In genomic region chr1:169595764-169596711, GRCh38 we compare ENCODE assay signal across 1 cellular context.
TF ChIP-seq lines count a peak whose summit lies in the region.

No MANE protein-coding gene starts in this region.

TF ChIP-seq in HepG2, 621 proteins besides CTCF, POLR2A, EP300 and RAD21 (continued from another document and continues in another):
- TF ChIP-seq REST (IDR thresholded peaks at IDR 0.05; ENCODE audit: borderline replicate concordance in 1 of 2, low read depth in 1 of 2, low read length in 2 of 2), result peak; percentile 91 to 98
- TF ChIP-seq CERS6 (CRISPR knock-in tag; IDR thresholded peaks at IDR 0.05), result no peak
- no peak for TF ChIP-seq MAF1 (CRISPR knock-in tag; IDR thresholded peaks at IDR 0.05; ENCODE audit: borderline replicate concordance)
- TF ChIP-seq HOXA9 (CRISPR knock-in tag; IDR thresholded peaks at IDR 0.05; ENCODE audit: borderline replicate concordance), result peak; percentile 45; the same call in 1 of the 2 replicates
- no peak for TF ChIP-seq CSRNP2 (CRISPR knock-in tag; conservative IDR thresholded peaks at IDR 0.05; ENCODE audit: low read depth)
- TF ChIP-seq MIER2 (CRISPR knock-in tag; IDR thresholded peaks at IDR 0.05), result peak; percentile 98
- TF ChIP-seq ZFP1 (CRISPR knock-in tag; IDR thresholded peaks at IDR 0.05), result no peak
- TF ChIP-seq ZNF350 (CRISPR knock-in tag; IDR thresholded peaks at IDR 0.05; ENCODE audit: borderline replicate concordance, low read depth), result no peak
- TF ChIP-seq KAT2B (IDR thresholded peaks at IDR 0.05; ENCODE audit: borderline replicate concordance, low read depth, low read length), result no peak
- TF ChIP-seq MTERF4 (CRISPR knock-in tag; IDR thresholded peaks at IDR 0.05), result 0 out of 2 replicates have a peak, but pooled peaks have one; percentile 20
- peak; percentile 57 for TF ChIP-seq SALL1 (CRISPR knock-in tag; IDR thresholded peaks at IDR 0.05)
- TF ChIP-seq FOXJ3 (CRISPR knock-in tag; IDR thresholded peaks at IDR 0.05; ENCODE audit: borderline replicate concordance), result no peak
- TF ChIP-seq ZNF570 (CRISPR knock-in tag; IDR thresholded peaks at IDR 0.05; ENCODE audit: borderline replicate concordance), result no peak
- TF ChIP-seq ZNF501 (CRISPR knock-in tag; IDR thresholded peaks at IDR 0.05), result no peak
- peak; percentile 86 for TF ChIP-seq HBP1 (CRISPR knock-in tag; IDR thresholded peaks at IDR 0.05; ENCODE audit: low read depth)
- TF ChIP-seq NFAT5 (CRISPR knock-in tag; IDR thresholded peaks at IDR 0.05), result peak; percentile 75; the same call in 1 of the 2 replicates
- TF ChIP-seq TP53 (CRISPR knock-in tag; conservative IDR thresholded peaks at IDR 0.05), result no peak
- TF ChIP-seq CBX5 (CRISPR knock-in tag; IDR thresholded peaks at IDR 0.05; ENCODE audit: borderline replicate concordance), result no peak
- TF ChIP-seq EED (CRISPR knock-in tag; IDR thresholded peaks at IDR 0.05), result no peak
- peak; percentile 30; the same call in 1 of the 2 replicates for TF ChIP-seq MIXL1 (CRISPR knock-in tag; IDR thresholded peaks at IDR 0.05)
- TF ChIP-seq BRD4 (CRISPR knock-in tag; IDR thresholded peaks at IDR 0.05), result no peak
- peak; percentile 72; the same call in 1 of the 2 replicates for TF ChIP-seq WIZ (CRISPR knock-in tag; IDR thresholded peaks at IDR 0.05)
- no peak for TF ChIP-seq PLSCR1 (CRISPR knock-in tag; IDR thresholded peaks at IDR 0.05; ENCODE audit: borderline replicate concordance)
- peak; percentile 19; the same call in 1 of the 2 replicates for TF ChIP-seq ARID5B (CRISPR knock-in tag; IDR thresholded peaks at IDR 0.05)
- TF ChIP-seq ZNF580 (CRISPR knock-in tag; IDR thresholded peaks at IDR 0.05; ENCODE audit: borderline replicate concordance, low read depth), result peak; percentile 55; the same call in 1 of the 2 replicates
- TF ChIP-seq TFE3 (CRISPR knock-in tag; IDR thresholded peaks at IDR 0.05), result 0 out of 2 replicates have a peak, but pooled peaks have one; percentile 37
- TF ChIP-seq FIP1L1 (IDR thresholded peaks at IDR 0.05; ENCODE audit: borderline replicate concordance, insufficient read depth, low read depth, low read length), result no peak
- TF ChIP-seq ZBTB44 (CRISPR knock-in tag; IDR thresholded peaks at IDR 0.05), result peak; percentile 72; the same call in 1 of the 2 replicates
- TF ChIP-seq TGIF2 (CRISPR knock-in tag; IDR thresholded peaks at IDR 0.05), result peak; percentile 78; the same call in 1 of the 2 replicates
- TF ChIP-seq ZNF607 (CRISPR knock-in tag; IDR thresholded peaks at IDR 0.05; ENCODE audit: borderline replicate concordance), result peak; percentile 53; the same call in 1 of the 2 replicates
